Comparison of ENCODE assay signal across 16 cellular contexts in genomic region chr2:184370954-184371353, GRCh38.
"Had no signal": no experiment of that assay in that cellular context is flagged by ENCODE, and none has a peak within 500 bp of the region (broad histone marks: within the 10 kb centered on the region; RNA-seq: fewer than 3 reads in every experiment).

No MANE protein-coding gene starts in this region.

- H3K27ac ChIP-seq: breast epithelium, neural progenitor cell, ovary, stomach, thyroid gland had no signal

- H3K36me3 ChIP-seq: breast epithelium, neural progenitor cell, ovary, stomach, thyroid gland had no signal

- ATAC-seq: activated T-cell treated with anti-CD3 and anti-CD28 coated beads, Interleukin-2, amount 50 U/mL, for 72 hours had no signal

- H3K9me3 ChIP-seq: breast epithelium, ovary, stomach, thyroid gland had no signal

- H3K27me3 ChIP-seq: breast epithelium, neural progenitor cell, ovary, stomach, thyroid gland had no signal

- H3K4me1 Mint-ChIP-seq: activated CD4-positive, alpha-beta memory T cell treated with anti-CD3 and anti-CD28 coated beads, Interleukin-2, amount 10 ng/mL, durations not matched to agents 7 days and 5 days; activated naive CD8-positive, alpha-beta T cell treated with anti-CD3 and anti-CD28 coated beads, Interleukin-2, amount 10 ng/mL, durations not matched to agents 7 days and 5 days had no signal

- H3K27me3 Mint-ChIP-seq: activated CD4-positive, alpha-beta memory T cell treated with anti-CD3 and anti-CD28 coated beads, Interleukin-2, amount 10 ng/mL, durations not matched to agents 7 days and 5 days; activated naive CD8-positive, alpha-beta T cell treated with anti-CD3 and anti-CD28 coated beads, Interleukin-2, amount 10 ng/mL, durations not matched to agents 7 days and 5 days had no signal

- FAIRE-seq: urothelium cell line had no signal

- H3K4me3 Mint-ChIP-seq: activated CD4-positive, alpha-beta memory T cell treated with anti-CD3 and anti-CD28 coated beads, Interleukin-2, amount 10 ng/mL, durations not matched to agents 7 days and 5 days; activated naive CD8-positive, alpha-beta T cell treated with anti-CD3 and anti-CD28 coated beads, Interleukin-2, amount 10 ng/mL, durations not matched to agents 7 days and 5 days; activated T-cell treated with anti-CD3 and anti-CD28 coated beads, Interleukin-2, amount 50 U/mL, for 72 hours; endodermal cell; neural progenitor cell had no signal

- H3K4me3 ChIP-seq: breast epithelium, neural progenitor cell, ovary, stomach, thyroid gland had no signal

- H3K27ac Mint-ChIP-seq: activated CD4-positive, alpha-beta memory T cell treated with anti-CD3 and anti-CD28 coated beads, Interleukin-2, amount 10 ng/mL, durations not matched to agents 7 days and 5 days; activated naive CD8-positive, alpha-beta T cell treated with anti-CD3 and anti-CD28 coated beads, Interleukin-2, amount 10 ng/mL, durations not matched to agents 7 days and 5 days; activated T-cell treated with anti-CD3 and anti-CD28 coated beads, Interleukin-2, amount 50 U/mL, for 72 hours; endodermal cell; neural progenitor cell had no signal

- H3K9me3 Mint-ChIP-seq: activated CD4-positive, alpha-beta memory T cell treated with anti-CD3 and anti-CD28 coated beads, Interleukin-2, amount 10 ng/mL, durations not matched to agents 7 days and 5 days; activated naive CD8-positive, alpha-beta T cell treated with anti-CD3 and anti-CD28 coated beads, Interleukin-2, amount 10 ng/mL, durations not matched to agents 7 days and 5 days; endodermal cell; neural progenitor cell had no signal

- H3K4me1 ChIP-seq: breast epithelium, stomach, thyroid gland had no signal

- H3K36me3 Mint-ChIP-seq: activated naive CD8-positive, alpha-beta T cell treated with anti-CD3 and anti-CD28 coated beads, Interleukin-2, amount 10 ng/mL, durations not matched to agents 7 days and 5 days; neural progenitor cell had no signal

- DNase-seq: activated CD4-positive, alpha-beta memory T cell treated with anti-CD3 and anti-CD28 coated beads, Interleukin-2, amount 10 ng/mL, durations not matched to agents 7 days and 5 days; activated CD4-positive, CD25-positive, alpha-beta regulatory T cell treated with anti-CD3 and anti-CD28 coated beads, Interleukin-2, amount 50 U/mL, for 72 hours; activated gamma-delta T cell treated with Interleukin-2 at 50 U/mL for 16 hours; activated naive CD8-positive, alpha-beta T cell treated with anti-CD3 and anti-CD28 coated beads, Interleukin-2, amount 10 ng/mL, durations not matched to agents 7 days and 5 days; activated T-cell treated with anti-CD3 and anti-CD28 coated beads, Interleukin-2, amount 50 U/mL, for 72 hours; anterior cingulate cortex; dermis blood vessel endothelial cell; endodermal cell; hippocampal formation; ovary; stimulated activated CD4-positive, alpha-beta T cell treated with anti-CD3 and anti-CD28 coated beads, Interleukin-4, amount 100 ng/mL, for 24 hours; stomach; thyroid gland had no signal
